ENCODE assay signal across 13 cellular contexts in genomic region chr3:102084712-102085111, GRCh38.
"Had no signal": no experiment of that assay in that cellular context is flagged by ENCODE, and none has a peak within 500 bp of the region (broad histone marks: within the 10 kb centered on the region; RNA-seq: fewer than 3 reads in every experiment).

No MANE protein-coding gene starts in this region.

- DNase-seq: activated CD4-positive, alpha-beta T cell treated with anti-CD3 and anti-CD28 coated beads, Interleukin-2, amount 50 U/mL, for 48 hours; anterior cingulate cortex; dorsolateral prefrontal cortex; esophagus squamous epithelium; glutamatergic neuron; immature natural killer cell; left cardiac atrium; natural killer cell; right cardiac atrium; small intestine had no signal

- H3K4me3 Mint-ChIP-seq: activated naive CD8-positive, alpha-beta T cell; immature natural killer cell; natural killer cell; type B pancreatic cell had no signal

- H3K9me3 Mint-ChIP-seq: immature natural killer cell, natural killer cell, type B pancreatic cell had no signal

- ATAC-seq: natural killer cell, right cardiac atrium had no signal

- H3K27me3 Mint-ChIP-seq: activated naive CD8-positive, alpha-beta T cell; progenitor cell of endocrine pancreas; type B pancreatic cell had no signal

- H3K36me3 Mint-ChIP-seq: immature natural killer cell, natural killer cell, type B pancreatic cell had no signal

- H3K4me1 Mint-ChIP-seq: immature natural killer cell, natural killer cell had no signal

- H3K27ac Mint-ChIP-seq: immature natural killer cell, natural killer cell had no signal
